In genomic region chr1:245434285-245434684, GRCh38 we compare ENCODE assay signal across 1 cellular context.
TF ChIP-seq lines count a peak whose summit lies in the region.

No MANE protein-coding gene starts in this region.

TF ChIP-seq in H1, 55 proteins besides CTCF, POLR2A, EP300 and RAD21 (continued from another document):
- TF ChIP-seq CHD7 (IDR thresholded peaks at IDR 0.05; ENCODE audit: insufficient replicate concordance, low read length): no peak
- TF ChIP-seq CHD2 (IDR thresholded peaks at IDR 0.05; ENCODE audit: low read length): no peak
- TF ChIP-seq EGR1 (IDR thresholded peaks at IDR 0.05; ENCODE audit: borderline replicate concordance, low read depth, low read length): no peak
- TF ChIP-seq KDM4A (IDR thresholded peaks at IDR 0.05; ENCODE audit: low read depth, low read length, severe bottlenecking): no peak
- no peak for TF ChIP-seq GTF2F1 (IDR thresholded peaks at IDR 0.05; ENCODE audit: borderline replicate concordance, low read depth, low read length)
- TF ChIP-seq SRF (IDR thresholded peaks at IDR 0.05; ENCODE audit: low read depth, low read length): no peak
- no peak for TF ChIP-seq HDAC6 (IDR thresholded peaks at IDR 0.05; ENCODE audit: low read depth, low read length)
